Comparison of ENCODE assay signal across 1 cellular context in genomic region chr19:53883741-53884140, GRCh38.
TF ChIP-seq lines count a peak whose summit lies in the region.

No MANE protein-coding gene starts in this region.

TF ChIP-seq in K562, 482 proteins besides CTCF, POLR2A, EP300 and RAD21:
- TF ChIP-seq NFE2 (IDR thresholded peaks at IDR 0.05; ENCODE audit: low read depth): no peak
- 0 out of 2 replicates have a peak, but pooled peaks have one; percentile 68 for TF ChIP-seq EZH2 (IDR thresholded peaks at IDR 0.05; ENCODE audit: borderline replicate concordance, low read depth, low read length)
- no peak for TF ChIP-seq MITF (IDR thresholded peaks at IDR 0.05)
- no peak for TF ChIP-seq GMEB1 (CRISPR knock-in tag; IDR thresholded peaks at IDR 0.05)
- TF ChIP-seq MCM7 (IDR thresholded peaks at IDR 0.05): 0 out of 4 replicates have a peak, but pooled peaks of 1 of the 2 experiments have one; percentile 47
